8 cellular contexts compared by ENCODE assay signal in the genomic region with DNA sequence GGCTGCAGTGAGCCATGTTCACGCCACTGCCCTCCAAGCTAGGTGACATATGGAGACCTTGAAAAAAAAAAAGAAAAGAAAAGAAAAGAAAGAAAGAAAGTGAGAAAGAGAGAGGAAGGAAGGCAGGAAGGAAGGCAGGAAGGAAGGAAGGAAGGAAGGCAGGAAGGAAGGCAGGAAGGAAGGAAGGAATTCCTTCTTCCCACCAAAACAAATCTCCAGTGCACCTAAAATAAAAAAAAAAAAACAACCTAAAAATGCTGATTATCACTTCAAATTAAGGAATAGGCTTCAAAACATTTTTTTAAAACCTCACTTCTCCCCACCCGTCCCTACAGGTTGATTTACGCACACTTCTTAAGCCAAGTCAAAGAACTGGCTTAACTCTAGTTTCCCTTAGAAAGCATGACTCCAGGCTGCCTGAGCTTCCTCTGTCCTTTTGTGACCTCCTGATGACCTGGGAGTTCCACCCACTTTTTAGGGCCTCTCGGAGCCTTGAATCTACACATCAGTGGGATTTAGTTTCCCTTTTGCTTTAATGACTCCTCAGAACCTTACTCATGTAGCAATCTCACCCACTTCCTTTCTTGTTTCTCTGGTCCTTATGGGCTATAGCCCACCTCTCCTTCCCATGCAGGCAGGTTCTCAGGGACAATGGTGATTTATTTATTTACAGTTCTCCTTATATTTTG. TPM values are rescaled to one million over a fixed set of nuclear protein-coding genes. Genes with fewer than 3 reads are reported as not detected.
DNase-seq lines count a peak whose midpoint lies in the region; ATAC-seq and TF ChIP-seq lines count a peak whose summit lies in the region.

No MANE protein-coding gene starts in this region.

- peaks cover 0 to 5% of the 10 kb centered on the region in 2 donors for H3K4me1 ChIP-seq in gastrocnemius medialis

- H3K27ac Mint-ChIP-seq in activated naive CD4-positive, alpha-beta T cell treated with anti-CD3 and anti-CD28 coated beads, Interleukin-2, amount 50 U/mL, for 24 hours, result peak overlapping the region; percentile 11

- intact Hi-C loops in gastrocnemius medialis (cut with DNase I; ENCODE audit: low total_unique reads), result no loop called here

- H3K4me3 ChIP-seq in gastrocnemius medialis, result no peak overlapping the region

- peaks cover 0 to 6% (median 0%) of the 10 kb centered on the region in 3 donors for H3K9me3 ChIP-seq in gastrocnemius medialis

- H3K4me1 Mint-ChIP-seq in activated naive CD4-positive, alpha-beta T cell treated with anti-CD3 and anti-CD28 coated beads, Interleukin-2, amount 50 U/mL, for 24 hours, result peaks cover 18% of the 10 kb centered on the region

- no peaks in the 10 kb centered on the region for H3K27me3 ChIP-seq in gastrocnemius medialis

- peak overlapping the region; percentile 78 for H3K4me3 Mint-ChIP-seq in activated naive CD4-positive, alpha-beta T cell treated with anti-CD3 and anti-CD28 coated beads, Interleukin-2, amount 50 U/mL, for 24 hours

- TF ChIP-seq POLR2A in gastrocnemius medialis (IDR thresholded peaks at IDR 0.05), result no peak

- in situ Hi-C loops in gastrocnemius medialis (cut with MboI; ENCODE audit: low sequenced_read_pairs in 4 of 4), result no loop called here

- peak; percentile 80 to 92 for ATAC-seq in activated CD4-positive, CD25-positive, alpha-beta regulatory T cell treated with anti-CD3 and anti-CD28 coated beads, Interleukin-2, amount 50 U/mL, for 24 hours
- ATAC-seq in HG03521 (IDR thresholded peaks at IDR 0.05; ENCODE audit: unreplicated experiment), result peak; percentile 62
- ATAC-seq in gastrocnemius medialis, result peak; percentile 56 to 75
- no peak for ATAC-seq in HG02870 (IDR thresholded peaks at IDR 0.05; ENCODE audit: unreplicated experiment)

- H3K27me3 Mint-ChIP-seq in activated naive CD4-positive, alpha-beta T cell treated with anti-CD3 and anti-CD28 coated beads, Interleukin-2, amount 50 U/mL, for 24 hours, result no peaks in the 10 kb centered on the region

- H3K36me3 Mint-ChIP-seq in activated naive CD4-positive, alpha-beta T cell treated with anti-CD3 and anti-CD28 coated beads, Interleukin-2, amount 50 U/mL, for 24 hours, result peaks cover 2% of the 10 kb centered on the region

- H3K9me3 Mint-ChIP-seq in activated naive CD4-positive, alpha-beta T cell treated with anti-CD3 and anti-CD28 coated beads, Interleukin-2, amount 50 U/mL, for 24 hours, result peaks cover 7% of the 10 kb centered on the region

- no peak for TF ChIP-seq CTCF in gastrocnemius medialis (IDR thresholded peaks at IDR 0.05 in 4 of 5, conservative IDR thresholded peaks at IDR 0.05 in 1 of 5)

- H3K27ac ChIP-seq in gastrocnemius medialis, result peak overlapping the region in 1 of 4 donors; percentile 48

- DNase-seq in activated CD4-positive, CD25-positive, alpha-beta regulatory T cell treated with anti-CD3 and anti-CD28 coated beads, Interleukin-2, amount 50 U/mL, for 72 hours, result no peak
- peak in 1 of 2 donors; percentile 11 for DNase-seq in gastrocnemius medialis
- no peak for DNase-seq in NCI-H774 (lab: John Stamatoyannopoulos, UW)
- no peak for DNase-seq in NCI-H510A (lab: John Stamatoyannopoulos, UW)

- H3K36me3 ChIP-seq in gastrocnemius medialis, result no peaks in the 10 kb centered on the region

RNA-seq across cellular contexts. Expression of a gene that starts 18.6 kb away (rescaled TPM):
- total RNA-seq in gastrocnemius medialis, result 10 to 100 TPM in 3 of 4 donors, 1 to 10 TPM in 1; 4.2 to 23.8 (median 12.1) TPM
